ENCODE assay signal across 10 cellular contexts in genomic region chr15:51121118-51121517, GRCh38. TPM values are rescaled to one million over a fixed set of nuclear protein-coding genes. Genes with fewer than 3 reads are reported as not detected.
DNase-seq lines count a peak whose midpoint lies in the region; ATAC-seq and TF ChIP-seq lines count a peak whose summit lies in the region.
"Had no signal": no experiment of that assay in that cellular context is flagged by ENCODE, and none has a peak within 500 bp of the region (broad histone marks: within the 10 kb centered on the region; RNA-seq: fewer than 3 reads in every experiment).

No MANE protein-coding gene starts in this region.

- no peak overlapping the region for H3K4me3 ChIP-seq in fibroblast of mammary gland (ENCODE audit: control insufficient read depth, low read depth, low read length)

- peak; percentile 26 for DNase-seq in activated CD4-positive, alpha-beta memory T cell treated with anti-CD3 and anti-CD28 coated beads for 36 hours
- DNase-seq in activated CD4-positive, alpha-beta memory T cell treated with anti-CD3 and anti-CD28 coated beads, Interleukin-2, amount 10 ng/mL, durations not matched to agents 7 days and 5 days, result no peak
- DNase-seq in RPMI7951 (ENCODE audit: low read depth) (peak; percentile 97), fibroblast of mammary gland (ENCODE audit: low read depth) (peak; percentile 99), cerebellar cortex (ENCODE audit: low spot score) (no peak), COR-L47 (lab: John Stamatoyannopoulos, UW) (no peak)
- DNase-seq in stimulated activated naive B cell treated with anti-CD40 and anti-IgM and Interleukin-4, amounts not matched to agents 10 μg/mL and 1 μg/mL and 100 μg/mL, for 72 hours, result no peak
- DNase-seq: activated naive CD4-positive, alpha-beta T cell treated with anti-CD3 and anti-CD28 coated beads, Interleukin-2, amount 10 ng/mL, durations not matched to agents 7 days and 5 days; NCI-H510A treated with DMSO at 0.1 percent for 48 hours had no signal

- intact Hi-C loops in activated CD4-positive, alpha-beta memory T cell treated with anti-CD3 and anti-CD28 coated beads for 36 hours (cut with micrococcal nuclease), result no loop called here

- H3K27me3 Mint-ChIP-seq in activated CD4-positive, alpha-beta memory T cell treated with anti-CD3 and anti-CD28 coated beads for 36 hours, result peaks cover 7% of the 10 kb centered on the region
- peaks cover 24% of the 10 kb centered on the region for H3K27me3 Mint-ChIP-seq in activated CD4-positive, alpha-beta memory T cell treated with anti-CD3 and anti-CD28 coated beads, Interleukin-2, amount 10 ng/mL, durations not matched to agents 7 days and 5 days
- H3K27me3 Mint-ChIP-seq in stimulated activated naive B cell treated with anti-CD40 and anti-IgM and Interleukin-4, amounts not matched to agents 10 μg/mL and 1 μg/mL and 100 μg/mL, for 72 hours, result peaks cover 33 to 36% of the 10 kb centered on the region in 2 donors

- H3K9me3 Mint-ChIP-seq in activated CD4-positive, alpha-beta memory T cell treated with anti-CD3 and anti-CD28 coated beads for 36 hours, result peaks cover 3% of the 10 kb centered on the region
- peaks cover 2% of the 10 kb centered on the region for H3K9me3 Mint-ChIP-seq in activated CD4-positive, alpha-beta memory T cell treated with anti-CD3 and anti-CD28 coated beads, Interleukin-2, amount 10 ng/mL, durations not matched to agents 7 days and 5 days
- H3K9me3 Mint-ChIP-seq in stimulated activated naive B cell treated with anti-CD40 and anti-IgM and Interleukin-4, amounts not matched to agents 10 μg/mL and 1 μg/mL and 100 μg/mL, for 72 hours, result peaks cover 4 to 11% of the 10 kb centered on the region in 2 donors
- H3K9me3 Mint-ChIP-seq: activated naive CD4-positive, alpha-beta T cell treated with anti-CD3 and anti-CD28 coated beads, Interleukin-2, amount 10 ng/mL, durations not matched to agents 7 days and 5 days had no signal

- no peak for TF ChIP-seq CTCF in fibroblast of mammary gland (conservative IDR thresholded peaks at IDR 0.05; ENCODE audit: control insufficient read depth, insufficient read depth, low read depth, low read length)

- H3K36me3 Mint-ChIP-seq in activated CD4-positive, alpha-beta memory T cell treated with anti-CD3 and anti-CD28 coated beads for 36 hours, result no peaks in the 10 kb centered on the region
- H3K36me3 Mint-ChIP-seq in activated CD4-positive, alpha-beta memory T cell treated with anti-CD3 and anti-CD28 coated beads, Interleukin-2, amount 10 ng/mL, durations not matched to agents 7 days and 5 days (ENCODE audit: low read depth), result no peaks in the 10 kb centered on the region
- peaks cover 2 to 3% of the 10 kb centered on the region in 2 donors for H3K36me3 Mint-ChIP-seq in stimulated activated naive B cell treated with anti-CD40 and anti-IgM and Interleukin-4, amounts not matched to agents 10 μg/mL and 1 μg/mL and 100 μg/mL, for 72 hours
- H3K36me3 Mint-ChIP-seq: activated naive CD4-positive, alpha-beta T cell treated with anti-CD3 and anti-CD28 coated beads, Interleukin-2, amount 10 ng/mL, durations not matched to agents 7 days and 5 days had no signal

- H3K4me1 Mint-ChIP-seq in activated CD4-positive, alpha-beta memory T cell treated with anti-CD3 and anti-CD28 coated beads for 36 hours (ENCODE audit: low read depth), result no peaks in the 10 kb centered on the region
- H3K4me1 Mint-ChIP-seq in activated CD4-positive, alpha-beta memory T cell treated with anti-CD3 and anti-CD28 coated beads, Interleukin-2, amount 10 ng/mL, durations not matched to agents 7 days and 5 days, result peaks cover 2% of the 10 kb centered on the region
- H3K4me1 Mint-ChIP-seq in stimulated activated naive B cell treated with anti-CD40 and anti-IgM and Interleukin-4, amounts not matched to agents 10 μg/mL and 1 μg/mL and 100 μg/mL, for 72 hours, result no peaks in the 10 kb centered on the region
- H3K4me1 Mint-ChIP-seq: activated naive CD4-positive, alpha-beta T cell treated with anti-CD3 and anti-CD28 coated beads, Interleukin-2, amount 10 ng/mL, durations not matched to agents 7 days and 5 days had no signal

- no peak overlapping the region for H3K4me3 Mint-ChIP-seq in activated CD4-positive, alpha-beta memory T cell treated with anti-CD3 and anti-CD28 coated beads for 36 hours
- H3K4me3 Mint-ChIP-seq in activated CD4-positive, alpha-beta memory T cell treated with anti-CD3 and anti-CD28 coated beads, Interleukin-2, amount 10 ng/mL, durations not matched to agents 7 days and 5 days, result no peak overlapping the region
- H3K4me3 Mint-ChIP-seq in stimulated activated naive B cell treated with anti-CD40 and anti-IgM and Interleukin-4, amounts not matched to agents 10 μg/mL and 1 μg/mL and 100 μg/mL, for 72 hours, result no peak overlapping the region
- H3K4me3 Mint-ChIP-seq: activated naive CD4-positive, alpha-beta T cell treated with anti-CD3 and anti-CD28 coated beads, Interleukin-2, amount 10 ng/mL, durations not matched to agents 7 days and 5 days had no signal

- POLR2A ChIA-PET in activated CD4-positive, alpha-beta memory T cell treated with anti-CD3 and anti-CD28 coated beads for 36 hours (lab: Charles Lee), result no interaction called here
- POLR2A ChIA-PET in activated CD4-positive, alpha-beta memory T cell treated with anti-CD3 and anti-CD28 coated beads, Interleukin-2, amount 10 ng/mL, durations not matched to agents 7 days and 5 days (lab: Charles Lee), result no interaction called here

- no peak overlapping the region for H3K27ac Mint-ChIP-seq in activated CD4-positive, alpha-beta memory T cell treated with anti-CD3 and anti-CD28 coated beads for 36 hours
- no peak overlapping the region for H3K27ac Mint-ChIP-seq in activated CD4-positive, alpha-beta memory T cell treated with anti-CD3 and anti-CD28 coated beads, Interleukin-2, amount 10 ng/mL, durations not matched to agents 7 days and 5 days
- no peak overlapping the region for H3K27ac Mint-ChIP-seq in stimulated activated naive B cell treated with anti-CD40 and anti-IgM and Interleukin-4, amounts not matched to agents 10 μg/mL and 1 μg/mL and 100 μg/mL, for 72 hours
- H3K27ac Mint-ChIP-seq: activated naive CD4-positive, alpha-beta T cell treated with anti-CD3 and anti-CD28 coated beads, Interleukin-2, amount 10 ng/mL, durations not matched to agents 7 days and 5 days had no signal

- CTCF ChIA-PET in activated CD4-positive, alpha-beta memory T cell treated with anti-CD3 and anti-CD28 coated beads for 36 hours (lab: Charles Lee), result no interaction called here
- CTCF ChIA-PET in activated CD4-positive, alpha-beta memory T cell treated with anti-CD3 and anti-CD28 coated beads, Interleukin-2, amount 10 ng/mL, durations not matched to agents 7 days and 5 days (lab: Charles Lee), result no interaction called here

- ATAC-seq in stimulated activated naive B cell treated with anti-CD40 and anti-IgM and Interleukin-4, amounts not matched to agents 10 μg/mL and 1 μg/mL and 100 μg/mL, for 72 hours (replicated peaks), result peak; percentile 63 to 76
- ATAC-seq in HG03280 (IDR thresholded peaks at IDR 0.05; ENCODE audit: unreplicated experiment), result no peak

RNA-seq across cellular contexts. Expression of gene TNFAIP8L3, which starts 26.4 kb away (rescaled TPM):
- total RNA-seq in activated CD4-positive, alpha-beta memory T cell treated with anti-CD3 and anti-CD28 coated beads for 36 hours, result under 1 TPM in 1 of 2 experiments, not detected in 1; 0.19 TPM
- total RNA-seq in activated CD4-positive, alpha-beta memory T cell treated with anti-CD3 and anti-CD28 coated beads, Interleukin-2, amount 10 ng/mL, durations not matched to agents 7 days and 5 days, result under 1 TPM in 1 of 2 experiments, not detected in 1; 0.13 TPM
- 0.29 and 0.48 TPM in 2 replicates for total RNA-seq in RPMI7951 (2014; rRNA removed; shearing (Covaris generic))

Comparison
In these comparisons a context has a peak if more than half of its experiments do, and no peak if none do; other contexts are left out.
1. DNase-seq: peak in activated CD4-positive, alpha-beta memory T cell treated with anti-CD3 and anti-CD28 coated beads for 36 hours (single experiment), RPMI7951 (single experiment) and fibroblast of mammary gland (single experiment); none in activated CD4-positive, alpha-beta memory T cell treated with anti-CD3 and anti-CD28 coated beads, Interleukin-2, amount 10 ng/mL, durations not matched to agents 7 days and 5 days (single experiment), stimulated activated naive B cell treated with anti-CD40 and anti-IgM and Interleukin-4, amounts not matched to agents 10 μg/mL and 1 μg/mL and 100 μg/mL, for 72 hours (single experiment), cerebellar cortex (single experiment) and COR-L47 (single experiment).